In genomic region chrX:134603806-134604700, GRCh38 we compare ENCODE assay signal across 1 cellular context.
TF ChIP-seq lines count a peak whose summit lies in the region.

No MANE protein-coding gene starts in this region.

TF ChIP-seq in K562, 482 proteins besides CTCF, POLR2A, EP300 and RAD21 (continued from another document and continues in another):
- TF ChIP-seq ZNF318 (IDR thresholded peaks at IDR 0.05; ENCODE audit: borderline replicate concordance in 1 of 2, low read depth in 1 of 2) (no peak), KDM1A (IDR thresholded peaks at IDR 0.05) (no peak), ZNF175 (CRISPR knock-in tag; IDR thresholded peaks at IDR 0.05; ENCODE audit: low read depth) (no peak; the same call in 1 of the 2 replicates), ZNF589 (CRISPR knock-in tag; IDR thresholded peaks at IDR 0.05; ENCODE audit: low read depth) (peak; percentile 47), CGGBP1 (CRISPR knock-in tag; IDR thresholded peaks at IDR 0.05) (no peak), JUN (IDR thresholded peaks at IDR 0.05; ENCODE audit: borderline replicate concordance, low read depth, low read length) (peak; percentile 68), JUN (CRISPR knock-in tag; IDR thresholded peaks at IDR 0.05; ENCODE audit: borderline replicate concordance) (no peak), TFE3 (CRISPR knock-in tag; IDR thresholded peaks at IDR 0.05) (no peak), PHTF2 (CRISPR knock-in tag; IDR thresholded peaks at IDR 0.05) (no peak), IRF9 (tag; IDR thresholded peaks at IDR 0.05) (peak; percentile 85), MITF (IDR thresholded peaks at IDR 0.05) (no peak), FOXP4 (CRISPR knock-in tag; IDR thresholded peaks at IDR 0.05; ENCODE audit: borderline replicate concordance) (no peak), FOXA3 (CRISPR knock-in tag; conservative IDR thresholded peaks at IDR 0.05 in 1 of 2, IDR thresholded peaks at IDR 0.05 in 1 of 2) (no peak), MTF1 (CRISPR knock-in tag; IDR thresholded peaks at IDR 0.05; ENCODE audit: borderline replicate concordance) (no peak), RCOR1 (IDR thresholded peaks at IDR 0.05; ENCODE audit: borderline replicate concordance in 1 of 2, low read depth in 2 of 2, low read length in 2 of 2) (no peak), ZNF398 (CRISPR knock-in tag; IDR thresholded peaks at IDR 0.05) (no peak), SMAD3 (CRISPR knock-in tag; conservative IDR thresholded peaks at IDR 0.05) (no peak), ARID1B (IDR thresholded peaks at IDR 0.05) (peak; percentile 23; the same call in 1 of the 2 replicates), MEIS2 (IDR thresholded peaks at IDR 0.05; ENCODE audit: partially characterized antibody) (peak; percentile 48), L3MBTL2 (IDR thresholded peaks at IDR 0.05) (0 out of 2 replicates have a peak, but pooled peaks have one; percentile 15), SMAD4 (CRISPR knock-in tag; conservative IDR thresholded peaks at IDR 0.05) (peak; percentile 64), GABPB2 (CRISPR knock-in tag; conservative IDR thresholded peaks at IDR 0.05) (no peak), FOXJ3 (CRISPR knock-in tag; IDR thresholded peaks at IDR 0.05) (no peak), NR2C1 (IDR thresholded peaks at IDR 0.05) (no peak), NR2C1 (tag; IDR thresholded peaks at IDR 0.05) (0 out of 2 replicates have a peak, but pooled peaks have one; percentile 17), ATF7 (IDR thresholded peaks at IDR 0.05) (peak; percentile 76), MAFG (tag; conservative IDR thresholded peaks at IDR 0.05) (no peak), ZNF165 (CRISPR knock-in tag; IDR thresholded peaks at IDR 0.05; ENCODE audit: borderline replicate concordance) (no peak), RBFOX2 (IDR thresholded peaks at IDR 0.05; ENCODE audit: low read depth, low read length) (no peak), EP400 (IDR thresholded peaks at IDR 0.05) (peak; percentile 30; the same call in 1 of the 2 replicates), TRIM24 (IDR thresholded peaks at IDR 0.05) (peak; percentile 34 to 59; a peak in 2 of 4 replicates), DMBX1 (CRISPR knock-in tag; IDR thresholded peaks at IDR 0.05; ENCODE audit: borderline replicate concordance) (peak; percentile 61; the same call in 1 of the 2 replicates), PRDM10 (IDR thresholded peaks at IDR 0.05; ENCODE audit: partially characterized antibody) (peak; percentile 35), STAT5A (IDR thresholded peaks at IDR 0.05; ENCODE audit: borderline replicate concordance, low read length) (no peak), CCNT2 (IDR thresholded peaks at IDR 0.05; ENCODE audit: borderline replicate concordance, extremely low read depth, insufficient read length, low read depth, low read length) (no peak), ERF (CRISPR knock-in tag; IDR thresholded peaks at IDR 0.05) (no peak), BACH1 (tag; IDR thresholded peaks at IDR 0.05) (peak; percentile 34; the same call in 1 of the 2 replicates), PTRF (tag; IDR thresholded peaks at IDR 0.05) (no peak), ZSCAN32 (CRISPR knock-in tag; IDR thresholded peaks at IDR 0.05) (peak; percentile 91), ZNF766 (CRISPR knock-in tag; conservative IDR thresholded peaks at IDR 0.05) (peak; percentile 40; the same call in 1 of the 2 replicates), CEBPB (tag; IDR thresholded peaks at IDR 0.05) (peak; percentile 92), FUS (optimal IDR thresholded peaks at IDR 0.05; ENCODE audit: low read depth, low read length) (no peak), CEBPG (CRISPR knock-in tag; IDR thresholded peaks at IDR 0.05) (peak; percentile 67), CEBPG (tag; conservative IDR thresholded peaks at IDR 0.05 in 1 of 2, IDR thresholded peaks at IDR 0.05 in 1 of 2) (peak; percentile 98 to 99), JUNB (CRISPR knock-in tag; conservative IDR thresholded peaks at IDR 0.05) (peak; percentile 64; the same call in 1 of the 2 replicates)
